8 cellular contexts compared by ENCODE assay signal in genomic region chr19:48965806-48966540, GRCh38. TPM values are rescaled to one million over a fixed set of nuclear protein-coding genes. Genes with fewer than 3 reads are reported as not detected.
A peak's percentile ranks its signal among the peaks of the same experiment; 100 is the strongest.
DNase-seq lines count a peak whose midpoint lies in the region; ATAC-seq and TF ChIP-seq lines count a peak whose summit lies in the region.

No MANE protein-coding gene starts in this region.

- peaks cover 10% of the 10 kb centered on the region for H4K20me1 ChIP-seq in neural progenitor cell (ENCODE audit: low read depth)

- peaks cover 51% of the 10 kb centered on the region for H3K4me1 Mint-ChIP-seq in CD4-positive, alpha-beta T cell (ENCODE audit: low read depth)
- peaks cover 47% of the 10 kb centered on the region for H3K4me1 Mint-ChIP-seq in neural progenitor cell

- peak overlapping the region; percentile 97 for H3K27ac Mint-ChIP-seq in CD4-positive, alpha-beta T cell
- H3K27ac Mint-ChIP-seq in neural progenitor cell: peak overlapping the region; percentile 43

- DNase-seq in CD4-positive, alpha-beta T cell: peak; percentile 81 to 90 (median 86)
- peak; percentile 91 for DNase-seq in MG63
- DNase-seq in SHP77 (lab: John Stamatoyannopoulos, UW): peak; percentile 71 to 82
- peak; percentile 83 for DNase-seq in activated gamma-delta T cell treated with anti-CD3 and anti-CD28 coated beads, Interleukin-2, amount 50 U/mL, for 16 hours (ENCODE audit: low read depth)
- DNase-seq in foreskin fibroblast: peak; percentile 61 to 85
- peak; percentile 95 for DNase-seq in neural progenitor cell (ENCODE audit: low spot score)

- intact Hi-C loops in CD4-positive, alpha-beta T cell (cut with DNase I, micrococcal nuclease): loop anchor here (1.0 to 5.0 kb wide), 5 partner anchors 11 to 319 kb away; partner anchors contain the start of genes CA11 (in 1 of the 2), NUCB1 (in 1 of the 2) and PPP1R15A (in 1 of the 2)

- no peaks in the 10 kb centered on the region for H3K27me3 ChIP-seq in CD4-positive, alpha-beta T cell (ENCODE audit: control insufficient read depth, insufficient read depth, low read length)
- H3K27me3 ChIP-seq in MG63: no peaks in the 10 kb centered on the region
- no peaks in the 10 kb centered on the region for H3K27me3 ChIP-seq in neural progenitor cell
- no peaks in the 10 kb centered on the region for H3K27me3 ChIP-seq in subcutaneous abdominal adipose tissue (ENCODE audit: control insufficient read depth in 5 of 5, insufficient read depth in 4 of 5, low read length in 5 of 5)

- no peak for TF ChIP-seq CTCF in CD4-positive, alpha-beta T cell (IDR thresholded peaks at IDR 0.05)
- TF ChIP-seq CTCF in foreskin fibroblast (IDR thresholded peaks at IDR 0.05; ENCODE audit: low read depth, low read length) (no peak), neural progenitor cell (IDR thresholded peaks at IDR 0.05) (no peak)

- CTCF ChIA-PET in CD4-positive, alpha-beta T cell (lab: Charles Lee): interaction anchor here (1.1 to 1.2 kb wide), 2 partner anchors 27 to 227 kb away, joined by 3 read pairs; partner anchors contain the start of genes GYS1 and RUVBL2

- peaks cover 18% of the 10 kb centered on the region for H3K79me2 ChIP-seq in neural progenitor cell (ENCODE audit: low read depth)

- POLR2A ChIA-PET in CD4-positive, alpha-beta T cell (lab: Charles Lee): interaction anchor here (0.8 to 3.8 kb wide), 20 partner anchors 11 to 698 kb away, joined by 3 to 41 read pairs (median 4); partner anchors contain the start of genes BAX, CA11, DHDH and GYS1

- peaks cover 25% of the 10 kb centered on the region for H3K4me1 ChIP-seq in neural progenitor cell
- peaks cover 8 to 80% (median 75%) of the 10 kb centered on the region in 5 donors for H3K4me1 ChIP-seq in subcutaneous abdominal adipose tissue (ENCODE audit: control insufficient read depth in 5 of 5, insufficient read depth in 5 of 5, low read length in 5 of 5)

- H3K27me3 Mint-ChIP-seq in CD4-positive, alpha-beta T cell: no peaks in the 10 kb centered on the region
- peaks cover 23% of the 10 kb centered on the region for H3K27me3 Mint-ChIP-seq in neural progenitor cell (ENCODE audit: insufficient read depth, low read depth)

- H3K4me2 ChIP-seq in neural progenitor cell: peak overlapping the region; percentile 87

- H3K4me3 ChIP-seq in MG63 (peak overlapping the region; percentile 84), foreskin fibroblast (ENCODE audit: low read depth in 1 of 2, low read length in 2 of 2) (peak overlapping the region; percentile 86 to 92), neural progenitor cell (peak overlapping the region; percentile 82), subcutaneous abdominal adipose tissue (ENCODE audit: low read depth in 1 of 5, low read length in 5 of 5) (peak overlapping the region; percentile 81 to 97 (median 96))

- peaks cover 42% of the 10 kb centered on the region for H3K36me3 Mint-ChIP-seq in CD4-positive, alpha-beta T cell (ENCODE audit: low read depth)
- peaks cover 17% of the 10 kb centered on the region for H3K36me3 Mint-ChIP-seq in neural progenitor cell

- ATAC-seq in CD4-positive, alpha-beta T cell (ENCODE audit: poor library complexity): peak; percentile 83
- ATAC-seq in GM21381 (IDR thresholded peaks at IDR 0.05; ENCODE audit: unreplicated experiment): peak; percentile 13

- peaks cover 57% of the 10 kb centered on the region for H3F3A ChIP-seq in neural progenitor cell (ENCODE audit: low read depth)

- H3K9me3 Mint-ChIP-seq in CD4-positive, alpha-beta T cell: no peaks in the 10 kb centered on the region
- H3K9me3 Mint-ChIP-seq in neural progenitor cell: no peaks in the 10 kb centered on the region

- H3K9me3 ChIP-seq in CD4-positive, alpha-beta T cell (ENCODE audit: control insufficient read depth, low read length): no peaks in the 10 kb centered on the region
- H3K9me3 ChIP-seq in MG63 (no peaks in the 10 kb centered on the region; the same call in 1 of the 2 replicates), neural progenitor cell (ENCODE audit: low read depth) (no peaks in the 10 kb centered on the region), subcutaneous abdominal adipose tissue (ENCODE audit: control insufficient read depth in 5 of 5, low read length in 5 of 5) (no peaks in the 10 kb centered on the region)

- no peak overlapping the region for H2AFZ ChIP-seq in neural progenitor cell (replicated peaks)

- H3K36me3 ChIP-seq in MG63: peaks cover 49% of the 10 kb centered on the region
- H3K36me3 ChIP-seq in neural progenitor cell: peaks cover 7% of the 10 kb centered on the region
- peaks cover 0 to 44% (median 24%) of the 10 kb centered on the region in 5 donors for H3K36me3 ChIP-seq in subcutaneous abdominal adipose tissue (ENCODE audit: control insufficient read depth in 5 of 5, insufficient read depth in 5 of 5, low read length in 5 of 5)

- peak overlapping the region; percentile 56 for H3K9ac ChIP-seq in neural progenitor cell
- H3K9ac ChIP-seq in subcutaneous abdominal adipose tissue (ENCODE audit: low read length in 5 of 5): peak overlapping the region; percentile 75 to 96 (median 83)

- peak overlapping the region; percentile 97 for H3K4me3 Mint-ChIP-seq in CD4-positive, alpha-beta T cell
- peak overlapping the region; percentile 95 for H3K4me3 Mint-ChIP-seq in neural progenitor cell

- peak overlapping the region; percentile 67 for H3K27ac ChIP-seq in CD4-positive, alpha-beta T cell (ENCODE audit: low read depth, low read length)
- no peak overlapping the region for H3K27ac ChIP-seq in neural progenitor cell
- peak overlapping the region; percentile 89 for H3K27ac ChIP-seq in subcutaneous abdominal adipose tissue (ENCODE audit: low read depth, low read length)

RNA-seq across cellular contexts. Expression of gene FTL, which starts 0.9 kb away (rescaled TPM):
- total RNA-seq in CD4-positive, alpha-beta T cell: 100 to 1,000 TPM; 616 to 627 TPM
- 880 and 1,766 TPM in 2 replicates for total RNA-seq in MG63 (2014; rRNA removed; shearing (Covaris generic); ENCODE audit: low replicate concordance)
- 989 and 1,798 TPM in 2 replicates for total RNA-seq in neural progenitor cell (ENCODE audit: low replicate concordance)

RNA-seq across cellular contexts. Expression of gene BAX, which starts 11.3 kb away (rescaled TPM):
- 10 to 100 TPM; 52.9 to 60.4 TPM for total RNA-seq in CD4-positive, alpha-beta T cell
- total RNA-seq in MG63 (2014; rRNA removed; shearing (Covaris generic); ENCODE audit: low replicate concordance): 38.2 and 61.4 TPM in 2 replicates
- 35.8 and 79.2 TPM in 2 replicates for total RNA-seq in neural progenitor cell (ENCODE audit: low replicate concordance)

RNA-seq across cellular contexts. Expression of gene GYS1, which starts 27.1 kb away (rescaled TPM):
- total RNA-seq in CD4-positive, alpha-beta T cell: 10 to 100 TPM; 13.2 to 14.1 TPM
- total RNA-seq in MG63 (2014; rRNA removed; shearing (Covaris generic); ENCODE audit: low replicate concordance): 34.3 and 46.2 TPM in 2 replicates
- 17.7 and 38.7 TPM in 2 replicates for total RNA-seq in neural progenitor cell (ENCODE audit: low replicate concordance)

RNA-seq across cellular contexts. Expression of gene RUVBL2, which starts 27.7 kb away (rescaled TPM):
- 10 to 100 TPM; 10.7 to 12.3 TPM for total RNA-seq in CD4-positive, alpha-beta T cell
- 386 and 644 TPM in 2 replicates for total RNA-seq in MG63 (2014; rRNA removed; shearing (Covaris generic); ENCODE audit: low replicate concordance)
- 67.0 and 157 TPM in 2 replicates for total RNA-seq in neural progenitor cell (ENCODE audit: low replicate concordance)

RNA-seq across cellular contexts. Expression of gene DHDH, which starts 32.5 kb away (rescaled TPM):
- total RNA-seq in CD4-positive, alpha-beta T cell: 1 to 10 TPM; 1.1 to 1.8 TPM
- not detected in 2 replicates for total RNA-seq in MG63 (2014; rRNA removed; shearing (Covaris generic); ENCODE audit: low replicate concordance)
- 1.6 TPM in 1 of 2 replicates, not detected in the other for total RNA-seq in neural progenitor cell (ENCODE audit: low replicate concordance)
